In genomic region chr22:43110927-43111623, GRCh38 we compare ENCODE assay signal across 8 cellular contexts. TPM values are rescaled to one million over a fixed set of nuclear protein-coding genes. Genes with fewer than 3 reads are reported as not detected.
A peak's percentile ranks its signal among the peaks of the same experiment; 100 is the strongest.
DNase-seq lines count a peak whose midpoint lies in the region; ATAC-seq and TF ChIP-seq lines count a peak whose summit lies in the region.

No MANE protein-coding gene starts in this region.

- H3K27ac ChIP-seq in esophagus muscularis mucosa (replicated peaks in 1 of 4) = peak overlapping the region in 1 of 4 donors; percentile 6

- no peak overlapping the region for H3K27ac Mint-ChIP-seq in activated CD8-positive, alpha-beta T cell treated with anti-CD3 and anti-CD28 coated beads, Interleukin-2, amount 10 ng/mL, durations not matched to agents 7 days and 5 days

- H3K4me3 Mint-ChIP-seq in activated CD8-positive, alpha-beta T cell treated with anti-CD3 and anti-CD28 coated beads, Interleukin-2, amount 10 ng/mL, durations not matched to agents 7 days and 5 days = peak overlapping the region; percentile 61

- TF ChIP-seq RAD21 in Ishikawa (IDR thresholded peaks at IDR 0.05; ENCODE audit: low read depth) = no peak; the same call in 1 of the 2 replicates

- ATAC-seq in activated CD8-positive, alpha-beta T cell treated with anti-CD3 and anti-CD28 coated beads, Interleukin-2, amount 10 ng/mL, durations not matched to agents 7 days and 5 days = peak; percentile 69
- ATAC-seq in GM19452 (IDR thresholded peaks at IDR 0.05; ENCODE audit: unreplicated experiment) = no peak

- peaks cover 16 to 24% (median 20%) of the 10 kb centered on the region in 4 donors for H3K4me1 ChIP-seq in esophagus muscularis mucosa
- peaks cover 17% of the 10 kb centered on the region for H3K4me1 ChIP-seq in neuron (ENCODE audit: insufficient read depth, low read length)

- H3K4me3 ChIP-seq in GM08714 (ENCODE audit: low read length) (peak overlapping the region; percentile 60; the same call in 1 of the 2 replicates), esophagus muscularis mucosa (peak overlapping the region; percentile 51 to 69 (median 58)), neuron (ENCODE audit: low read length) (peak overlapping the region; percentile 40)

- no peaks in the 10 kb centered on the region for H3K36me3 Mint-ChIP-seq in activated CD8-positive, alpha-beta T cell treated with anti-CD3 and anti-CD28 coated beads, Interleukin-2, amount 10 ng/mL, durations not matched to agents 7 days and 5 days (ENCODE audit: low read depth)

- H3K9me3 ChIP-seq in esophagus muscularis mucosa (no peaks in the 10 kb centered on the region), neuron (ENCODE audit: low read length) (no peaks in the 10 kb centered on the region)

- TF ChIP-seq CTCF in esophagus muscularis mucosa (IDR thresholded peaks at IDR 0.05) = no peak

- H3K36me3 ChIP-seq in esophagus muscularis mucosa (no peaks in the 10 kb centered on the region), neuron (ENCODE audit: insufficient read depth, low read length) (no peaks in the 10 kb centered on the region)

- CTCF ChIA-PET in activated CD8-positive, alpha-beta T cell treated with anti-CD3 and anti-CD28 coated beads, Interleukin-2, amount 10 ng/mL, durations not matched to agents 7 days and 5 days (lab: Charles Lee) = interaction anchor here (0.8 to 1.8 kb wide), 3 partner anchors 9 to 32 kb away, joined by 3 to 6 read pairs (median 4); partner anchors contain the start of gene MCAT

- POLR2A ChIA-PET in activated CD8-positive, alpha-beta T cell treated with anti-CD3 and anti-CD28 coated beads, Interleukin-2, amount 10 ng/mL, durations not matched to agents 7 days and 5 days (lab: Charles Lee) = interaction anchor here (0.8 kb wide), 1 partner anchor 21 kb away, joined by 5 read pairs; no protein-coding TSS in a partner anchor

- H3K27me3 ChIP-seq in esophagus muscularis mucosa (peaks cover 0 to 67% (median 30%) of the 10 kb centered on the region in 4 donors), neuron (ENCODE audit: insufficient read depth, low read length) (peaks cover 29% of the 10 kb centered on the region)

- peaks cover 13% of the 10 kb centered on the region for H3K27me3 Mint-ChIP-seq in activated CD8-positive, alpha-beta T cell treated with anti-CD3 and anti-CD28 coated beads, Interleukin-2, amount 10 ng/mL, durations not matched to agents 7 days and 5 days (ENCODE audit: low read depth)

- no peak for TF ChIP-seq POLR2A in esophagus muscularis mucosa (IDR thresholded peaks at IDR 0.05; ENCODE audit: low read depth)

- DNase-seq in activated CD8-positive, alpha-beta T cell treated with anti-CD3 and anti-CD28 coated beads, Interleukin-2, amount 10 ng/mL, durations not matched to agents 7 days and 5 days = peak; percentile 38
- DNase-seq in esophagus muscularis mucosa (ENCODE audit: extremely low spot score) = no peak
- DNase-seq in SK-N-DZ (ENCODE audit: low spot score) = no peak
- no peak for DNase-seq in NCI-H1105 (lab: John Stamatoyannopoulos, UW)

- intact Hi-C loops in esophagus muscularis mucosa (cut with DNase I) = no loop called here

- H3K9me3 Mint-ChIP-seq in activated CD8-positive, alpha-beta T cell treated with anti-CD3 and anti-CD28 coated beads, Interleukin-2, amount 10 ng/mL, durations not matched to agents 7 days and 5 days (ENCODE audit: insufficient read depth) = no peaks in the 10 kb centered on the region

- TF ChIP-seq EP300 in Ishikawa (IDR thresholded peaks at IDR 0.05; ENCODE audit: borderline replicate concordance) = no peak
- no peak for TF ChIP-seq EP300 in esophagus muscularis mucosa (IDR thresholded peaks at IDR 0.05)

- H2AFZ ChIP-seq in neuron (ENCODE audit: low read depth, low read length) = peak overlapping the region; percentile 57

- peaks cover 7% of the 10 kb centered on the region for H3K4me1 Mint-ChIP-seq in activated CD8-positive, alpha-beta T cell treated with anti-CD3 and anti-CD28 coated beads, Interleukin-2, amount 10 ng/mL, durations not matched to agents 7 days and 5 days (ENCODE audit: low read depth)

- WGBS in esophagus muscularis mucosa = no CpG with 5 or more reads among the region's 86 CpGs

TF ChIP-seq in Ishikawa, 13 proteins besides CTCF, POLR2A, EP300 and RAD21:
- no peak for TF ChIP-seq USF1 (IDR thresholded peaks at IDR 0.05)
- peak; percentile 88 for TF ChIP-seq MAX (IDR thresholded peaks at IDR 0.05)
- 0 out of 2 replicates have a peak, but pooled peaks have one; percentile 30 for TF ChIP-seq YY1 (IDR thresholded peaks at IDR 0.05; ENCODE audit: low read depth)

RNA-seq across cellular contexts. Expression of gene BIK, which starts 0.5 kb away (rescaled TPM):
- 1 to 10 TPM; 1.7 to 2.0 TPM for total RNA-seq in activated CD8-positive, alpha-beta T cell treated with anti-CD3 and anti-CD28 coated beads, Interleukin-2, amount 10 ng/mL, durations not matched to agents 7 days and 5 days
- under 1 TPM in 1 of 4 donors, not detected in 3; 0.32 TPM for total RNA-seq in esophagus muscularis mucosa
- not detected in 2 replicates for polyA plus RNA-seq in SK-N-DZ (2014; cell fraction: cytosol; rRNA removed)
- polyA plus RNA-seq in SK-N-DZ (2014; cell fraction: nucleus; rRNA removed) = not detected in 2 replicates

RNA-seq across cellular contexts. Expression of gene TTLL1, which starts 21.9 kb away (rescaled TPM):
- 1 to 10 TPM; 8.0 to 8.7 TPM for total RNA-seq in activated CD8-positive, alpha-beta T cell treated with anti-CD3 and anti-CD28 coated beads, Interleukin-2, amount 10 ng/mL, durations not matched to agents 7 days and 5 days
- 1 to 10 TPM; 2.8 to 7.3 (median 4.1) TPM for total RNA-seq in esophagus muscularis mucosa
- polyA plus RNA-seq in SK-N-DZ (2014; cell fraction: cytosol; rRNA removed) = 11.9 and 15.2 TPM in 2 replicates
- polyA plus RNA-seq in SK-N-DZ (2014; cell fraction: nucleus; rRNA removed) = 5.1 and 6.4 TPM in 2 replicates

RNA-seq across cellular contexts. Expression of gene MCAT, which starts 32.1 kb away (rescaled TPM):
- total RNA-seq in activated CD8-positive, alpha-beta T cell treated with anti-CD3 and anti-CD28 coated beads, Interleukin-2, amount 10 ng/mL, durations not matched to agents 7 days and 5 days = 10 to 100 TPM; 10.9 to 11.6 TPM
- total RNA-seq in esophagus muscularis mucosa = 10 to 100 TPM; 15.8 to 32.1 (median 22.7) TPM
- 31.7 and 44.0 TPM in 2 replicates for polyA plus RNA-seq in SK-N-DZ (2014; cell fraction: cytosol; rRNA removed)
- polyA plus RNA-seq in SK-N-DZ (2014; cell fraction: nucleus; rRNA removed) = 22.3 and 24.3 TPM in 2 replicates

RNA-seq across cellular contexts. Expression of gene TSPO, which starts 40.3 kb away (rescaled TPM):
- total RNA-seq in activated CD8-positive, alpha-beta T cell treated with anti-CD3 and anti-CD28 coated beads, Interleukin-2, amount 10 ng/mL, durations not matched to agents 7 days and 5 days = 10 to 100 TPM; 90.0 to 91.8 TPM
- 100 to 1,000 TPM; 172 to 191 (median 182) TPM for total RNA-seq in esophagus muscularis mucosa
- polyA plus RNA-seq in SK-N-DZ (2014; cell fraction: cytosol; rRNA removed) = 5.8 and 11.7 TPM in 2 replicates
- polyA plus RNA-seq in SK-N-DZ (2014; cell fraction: nucleus; rRNA removed) = 4.1 and 13.1 TPM in 2 replicates
